ENCODE assay signal across 19 cellular contexts in the genomic region with DNA sequence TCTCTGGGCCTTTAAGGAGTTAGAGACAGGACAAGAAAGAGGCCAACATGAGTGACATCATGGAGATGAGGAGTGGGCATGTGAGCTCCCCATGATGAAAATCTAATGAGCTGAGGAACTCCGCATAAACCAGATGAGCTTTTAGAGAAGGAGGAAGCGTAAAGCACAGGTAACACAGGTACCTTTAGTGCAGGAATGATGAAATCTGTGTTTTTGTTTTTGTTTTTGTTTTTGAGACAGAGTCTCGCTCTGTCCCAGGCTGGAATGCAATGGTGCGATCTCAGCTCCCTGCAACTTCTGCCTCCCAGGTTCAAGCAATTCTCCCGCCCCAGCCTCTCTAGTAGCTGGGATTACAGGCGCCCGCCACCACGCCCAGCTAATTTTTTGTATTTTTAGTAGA.
"Had no signal": no experiment of that assay in that cellular context is flagged by ENCODE, and none has a peak within 500 bp of the region (broad histone marks: within the 10 kb centered on the region; RNA-seq: fewer than 3 reads in every experiment).

No MANE protein-coding gene starts in this region.

- H3K4me1 ChIP-seq: breast epithelium, foreskin keratinocyte, prostate gland, uterus had no signal

- H3K9me3 ChIP-seq: prostate gland, uterus had no signal

- H3K4me3 Mint-ChIP-seq: activated CD4-positive, alpha-beta T cell treated with anti-CD3 and anti-CD28 coated beads for 36 hours; effector memory CD8-positive, alpha-beta T cell had no signal

- ATAC-seq: effector memory CD8-positive, alpha-beta T cell; foreskin keratinocyte; left ventricle myocardium superior; naive thymus-derived CD8-positive, alpha-beta T cell had no signal

- H3K9me3 Mint-ChIP-seq: activated CD8-positive, alpha-beta T cell treated with anti-CD3 and anti-CD28 coated beads for 36 hours; effector memory CD8-positive, alpha-beta T cell had no signal

- H3K27ac ChIP-seq: breast epithelium, foreskin keratinocyte, prostate gland, tibial artery, uterus had no signal

- H3K4me3 ChIP-seq: breast epithelium, prostate gland, tibial artery, uterus had no signal

- H3K36me3 ChIP-seq: breast epithelium, prostate gland, tibial artery, uterus had no signal

- H3K27me3 ChIP-seq: breast epithelium, tibial artery, uterus had no signal

- DNase-seq: activated CD4-positive, alpha-beta T cell treated with anti-CD3 and anti-CD28 coated beads for 36 hours; activated CD8-positive, alpha-beta memory T cell treated with anti-CD3 and anti-CD28 coated beads, Interleukin-2, amount 50 U/mL, for 4 hours; activated CD8-positive, alpha-beta T cell treated with anti-CD3 and anti-CD28 coated beads for 36 hours; activated gamma-delta T cell; activated T-cell treated with anti-CD3 and anti-CD28 coated beads, Interleukin-2, amount 50 U/mL, for 48 hours; aorta; cerebellar nuclear complex; dermis blood vessel endothelial cell; effector memory CD8-positive, alpha-beta T cell; foreskin keratinocyte; glutamatergic neuron; left ventricle myocardium superior; mesenchymal stem cell; naive thymus-derived CD8-positive, alpha-beta T cell; T-helper 1 cell; tibial artery; uterus had no signal

- H3K27ac Mint-ChIP-seq: activated CD4-positive, alpha-beta T cell treated with anti-CD3 and anti-CD28 coated beads for 36 hours; effector memory CD8-positive, alpha-beta T cell; naive thymus-derived CD8-positive, alpha-beta T cell had no signal
